20 cellular contexts compared by ENCODE assay signal in the genomic region with DNA sequence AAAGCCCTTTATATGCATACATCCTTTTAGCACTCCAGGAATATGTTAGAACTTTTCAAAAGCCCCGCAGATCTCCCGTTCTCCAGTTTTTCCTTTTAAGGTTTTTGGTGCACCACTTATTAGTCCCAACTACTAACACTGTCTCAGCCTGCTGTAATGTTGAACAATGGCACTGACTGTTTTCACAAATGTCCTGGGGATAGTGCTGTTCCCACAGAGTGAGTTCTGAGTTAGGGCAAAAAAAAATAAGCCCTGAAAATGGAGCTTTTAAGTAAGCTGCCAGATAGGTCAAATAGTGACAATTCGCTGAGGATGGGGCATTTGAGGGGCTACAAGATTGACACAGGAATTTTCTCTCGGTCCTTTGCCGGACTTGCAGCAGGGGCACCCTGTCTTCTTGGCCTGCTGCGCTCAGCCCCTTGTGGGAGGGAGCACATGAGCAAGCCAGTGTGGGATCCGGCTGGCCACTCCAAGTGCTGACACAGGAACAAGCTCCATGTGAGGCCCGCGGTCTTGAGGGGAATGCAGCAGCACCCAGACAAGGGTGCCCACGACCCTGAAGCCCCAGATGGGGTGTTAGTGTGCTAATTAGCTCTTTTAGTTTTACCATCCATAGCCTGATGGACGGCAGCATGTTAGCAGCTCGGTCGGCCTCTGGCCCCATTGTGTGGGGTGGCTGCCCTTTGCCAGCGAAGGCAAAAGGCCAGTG.
DNase-seq lines count a peak whose midpoint lies in the region; ATAC-seq and TF ChIP-seq lines count a peak whose summit lies in the region.
"Had no signal": no experiment of that assay in that cellular context is flagged by ENCODE, and none has a peak within 500 bp of the region (broad histone marks: within the 10 kb centered on the region; RNA-seq: fewer than 3 reads in every experiment).

No MANE protein-coding gene starts in this region.

- DNase-seq in breast epithelium (ENCODE audit: low spot score in 2 of 2) = peak in 1 of 2 donors; percentile 39
- no peak for DNase-seq in MCF 10A (ENCODE audit: unreplicated experiment)
- peak; percentile 36 for DNase-seq in left ventricle myocardium superior
- DNase-seq in neural progenitor cell (ENCODE audit: low spot score) = peak; percentile 36
- DNase-seq in SKM-1 treated with dmso at 0.1 percent for 144 hours (lab: John Stamatoyannopoulos, UW; ENCODE audit: unreplicated experiment) = no peak
- no peak for DNase-seq in NCI-H748 treated with DMSO at 0.1 percent for 48 hours (lab: John Stamatoyannopoulos, UW)
- DNase-seq in stimulated activated CD8-positive, alpha-beta memory T cell treated with anti-CD3 and anti-CD28 coated beads, Interleukin-4, amount 100 ng/mL, for 48 hours = no peak
- DNase-seq: activated CD4-positive, CD25-positive, alpha-beta regulatory T cell treated with anti-CD3 and anti-CD28 coated beads, Interleukin-2, amount 50 U/mL, for 72 hours; central memory CD4-positive, alpha-beta T cell; DMS79; NCI-H2029; NCI-H69; small intestine; stimulated activated naive CD4-positive, alpha-beta T cell treated with Interleukin-2 at 50 U/mL for 16 hours had no signal

- TF ChIP-seq CTCF in breast epithelium (IDR thresholded peaks at IDR 0.05) (no peak), MCF 10A (IDR thresholded peaks at IDR 0.05; ENCODE audit: unreplicated experiment) (no peak), neural progenitor cell (IDR thresholded peaks at IDR 0.05) (no peak)

- H3K4me3 Mint-ChIP-seq in MCF 10A (ENCODE audit: unreplicated experiment) (no peak overlapping the region), neural progenitor cell (no peak overlapping the region)

- H3K9me3 Mint-ChIP-seq in MCF 10A (ENCODE audit: unreplicated experiment) (no peaks in the 10 kb centered on the region), neural progenitor cell (peaks cover 11% of the 10 kb centered on the region)
- H3K9me3 Mint-ChIP-seq: activated naive CD4-positive, alpha-beta T cell treated with anti-CD3 and anti-CD28 coated beads, Interleukin-2, amount 50 U/mL, for 72 hours had no signal

- CTCF ChIA-PET in MCF 10A (lab: Yijun Ruan, JAX) = interaction anchor here (0.6 to 0.9 kb wide), 4 partner anchors 20 to 366 kb away, joined by 3 to 5 read pairs (median 4); no protein-coding TSS in a partner anchor

- H3K79me2 ChIP-seq in neural progenitor cell (ENCODE audit: low read depth) = no peaks in the 10 kb centered on the region

- peak overlapping the region; percentile 26 for H2AFZ ChIP-seq in neural progenitor cell (replicated peaks)

- TF ChIP-seq POLR2A in breast epithelium (IDR thresholded peaks at IDR 0.05) = no peak

- H3K4me1 ChIP-seq in breast epithelium = no peaks in the 10 kb centered on the region
- H3K4me1 ChIP-seq in neural progenitor cell = peaks cover 67% of the 10 kb centered on the region
- H3K4me1 ChIP-seq: left lung had no signal

- H3K27ac ChIP-seq in breast epithelium (peak overlapping the region; percentile 88 to 92), neural progenitor cell (peak overlapping the region; percentile 84)
- H3K27ac ChIP-seq: 22Rv1, C4-2B, left lung, RWPE1 had no signal

- no peaks in the 10 kb centered on the region for H4K20me1 ChIP-seq in neural progenitor cell (ENCODE audit: low read depth)

- intact Hi-C loops in breast epithelium (cut with DNase I; ENCODE audit: low total_unique reads) = no loop called here
- intact Hi-C loops in MCF 10A (cut with micrococcal nuclease) = no loop called here
- intact Hi-C loops in left ventricle myocardium superior (cut with micrococcal nuclease) = no loop called here

- no peak overlapping the region for H3K27ac Mint-ChIP-seq in MCF 10A (ENCODE audit: low read depth, unreplicated experiment)
- peak overlapping the region; percentile 19 for H3K27ac Mint-ChIP-seq in neural progenitor cell
- H3K27ac Mint-ChIP-seq: activated naive CD4-positive, alpha-beta T cell treated with anti-CD3 and anti-CD28 coated beads, Interleukin-2, amount 50 U/mL, for 72 hours had no signal

- H3F3A ChIP-seq in neural progenitor cell (ENCODE audit: low read depth) = peaks cover 49% of the 10 kb centered on the region

- ATAC-seq in left ventricle myocardium superior = peak; percentile 61
- no peak for ATAC-seq in GM19023 (IDR thresholded peaks at IDR 0.05; ENCODE audit: unreplicated experiment)
- ATAC-seq: activated naive CD4-positive, alpha-beta T cell treated with anti-CD3 and anti-CD28 coated beads, Interleukin-2, amount 50 U/mL, for 72 hours; left lung had no signal

- POLR2A ChIA-PET in MCF 10A (lab: Yijun Ruan, JAX) = interaction anchor here (0.7 kb wide), 1 partner anchor 10 kb away, joined by 3 read pairs; no protein-coding TSS in a partner anchor

- no peaks in the 10 kb centered on the region for H3K9me3 ChIP-seq in breast epithelium
- H3K9me3 ChIP-seq in neural progenitor cell (ENCODE audit: low read depth) = no peaks in the 10 kb centered on the region

- BruUV-seq in MCF 10A (replicated peaks; lab: Mats Ljungman, UMichigan) = no TSS peak

- H3K27me3 Mint-ChIP-seq in MCF 10A (ENCODE audit: insufficient read depth, unreplicated experiment) = no peaks in the 10 kb centered on the region
- no peaks in the 10 kb centered on the region for H3K27me3 Mint-ChIP-seq in neural progenitor cell (ENCODE audit: insufficient read depth, low read depth)

- H3K27me3 ChIP-seq in breast epithelium (no peaks in the 10 kb centered on the region), neural progenitor cell (no peaks in the 10 kb centered on the region)
- H3K27me3 ChIP-seq: left lung had no signal

- H3K4me3 ChIP-seq in breast epithelium (no peak overlapping the region), neural progenitor cell (no peak overlapping the region)
- H3K4me3 ChIP-seq: left lung had no signal

- H3K36me3 ChIP-seq in breast epithelium (no peaks in the 10 kb centered on the region), neural progenitor cell (peaks cover 5% of the 10 kb centered on the region)

- H3K4me2 ChIP-seq in neural progenitor cell = peak overlapping the region; percentile 36

- peaks cover 23% of the 10 kb centered on the region for H3K36me3 Mint-ChIP-seq in MCF 10A (ENCODE audit: insufficient read depth, unreplicated experiment)
- H3K36me3 Mint-ChIP-seq in neural progenitor cell = peaks cover 20% of the 10 kb centered on the region

- no peak overlapping the region for H3K9ac ChIP-seq in neural progenitor cell

- H3K4me1 Mint-ChIP-seq in MCF 10A (ENCODE audit: insufficient read depth, unreplicated experiment) (no peaks in the 10 kb centered on the region), neural progenitor cell (peaks cover 37% of the 10 kb centered on the region)

Comparison
In these comparisons a context has a peak if more than half of its experiments do, and no peak if none do; other contexts are left out.
1. DNase-seq: peak in left ventricle myocardium superior (single experiment) and neural progenitor cell (single experiment); none in MCF 10A (single experiment), SKM-1 treated with dmso at 0.1 percent for 144 hours (single experiment), NCI-H748 treated with DMSO at 0.1 percent for 48 hours (single experiment) and stimulated activated CD8-positive, alpha-beta memory T cell treated with anti-CD3 and anti-CD28 coated beads, Interleukin-4, amount 100 ng/mL, for 48 hours (single experiment).